Comparison of ENCODE assay signal across 11 cellular contexts in the genomic region with DNA sequence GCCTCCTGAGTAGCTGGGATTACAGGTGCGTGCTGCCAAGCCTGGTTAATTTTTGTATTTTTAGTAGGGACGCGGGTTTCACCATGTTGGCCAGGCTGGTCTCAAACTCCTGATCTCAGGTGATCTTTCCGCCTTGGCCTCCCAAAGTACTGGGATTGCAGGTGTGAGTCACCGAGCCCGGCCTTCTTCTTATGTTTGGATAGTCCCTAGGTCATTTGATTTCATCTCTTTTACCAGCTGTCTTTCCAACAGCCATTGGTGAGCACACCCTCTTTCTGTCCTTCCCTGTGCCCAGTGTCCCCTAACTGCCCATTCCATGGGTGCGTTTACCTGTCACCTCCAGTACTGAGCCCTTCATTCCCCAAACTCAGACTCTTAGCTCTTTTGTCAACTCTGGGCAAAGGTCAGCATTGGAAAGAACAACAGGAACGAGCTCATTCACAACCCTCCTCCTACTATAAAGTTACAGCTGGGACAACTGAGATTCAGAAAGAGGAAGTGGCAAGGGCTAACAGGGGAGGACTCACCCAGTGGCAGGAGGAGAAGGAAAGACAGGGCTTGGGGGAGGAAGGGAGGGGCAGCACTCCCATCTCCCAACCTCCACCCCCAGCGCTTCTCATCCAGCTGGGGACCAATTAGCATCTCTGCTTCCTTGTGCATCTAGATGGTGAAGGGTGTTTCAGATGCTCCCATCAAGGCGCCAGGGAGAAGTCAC. TPM values are rescaled to one million over a fixed set of nuclear protein-coding genes. Genes with fewer than 3 reads are reported as not detected.
DNase-seq lines count a peak whose midpoint lies in the region; ATAC-seq, FAIRE-seq and TF ChIP-seq lines count a peak whose summit lies in the region.
"Had no signal": no experiment of that assay in that cellular context is flagged by ENCODE, and none has a peak within 500 bp of the region (broad histone marks: within the 10 kb centered on the region; RNA-seq: fewer than 3 reads in every experiment).

No MANE protein-coding gene starts in this region.

- peak; percentile 23 for FAIRE-seq in GM19239 (lab: Jason Lieb, UNC)
- FAIRE-seq: GM12892 had no signal

- no peak for TF ChIP-seq EP300 in gastroesophageal sphincter (IDR thresholded peaks at IDR 0.05)

- DNase-seq in GM19239 (ENCODE audit: insufficient read length, low spot score) (no peak), NOMO-1 (lab: John Stamatoyannopoulos, UW; ENCODE audit: unreplicated experiment in 2 of 2) (peak; percentile 96 to 99), sciatic nerve (ENCODE audit: low spot score) (no peak), OCI-M2 (lab: John Stamatoyannopoulos, UW; ENCODE audit: unreplicated experiment) (no peak), NCI-H1105 treated with DMSO at 0.1 percent for 48 hours (lab: John Stamatoyannopoulos, UW) (no peak)
- DNase-seq in stimulated activated CD4-positive, alpha-beta T cell treated with anti-CD3 and anti-CD28 coated beads, Interleukin-2, amount 100 ng/mL, for 48 hours, result no peak
- DNase-seq: activated naive CD8-positive, alpha-beta T cell treated with anti-CD3 and anti-CD28 coated beads, Interleukin-2, amount 50 U/mL, for 24 hours; NCI-H1417 treated with DMSO at 0.1 percent for 48 hours; stimulated activated naive CD4-positive, alpha-beta T cell had no signal

- ATAC-seq in gastroesophageal sphincter (peak; percentile 56), sciatic nerve (peak; percentile 63)
- ATAC-seq: activated naive CD8-positive, alpha-beta T cell treated with anti-CD3 and anti-CD28 coated beads, Interleukin-2, amount 50 U/mL, for 24 hours had no signal

- no peaks in the 10 kb centered on the region for H3K27me3 ChIP-seq in gastroesophageal sphincter

- TF ChIP-seq CTCF in gastroesophageal sphincter (IDR thresholded peaks at IDR 0.05), result no peak

- no peaks in the 10 kb centered on the region for H3K4me1 ChIP-seq in gastroesophageal sphincter

- no peak for TF ChIP-seq POLR2A in gastroesophageal sphincter (IDR thresholded peaks at IDR 0.05)

- 76 to 86% methylated on average over 5 to 7 of the region's 10 CpGs for WGBS in gastroesophageal sphincter (ENCODE audit: low coverage in 1 of 2), 2 donors

- no peak overlapping the region for H3K4me3 ChIP-seq in gastroesophageal sphincter

- H3K36me3 ChIP-seq in gastroesophageal sphincter, result no peaks in the 10 kb centered on the region

- no peak overlapping the region for H3K27ac ChIP-seq in gastroesophageal sphincter

- intact Hi-C loops in sciatic nerve (cut with DNase I), result no loop called here

- no peaks in the 10 kb centered on the region for H3K9me3 ChIP-seq in gastroesophageal sphincter

RNA-seq across cellular contexts. Expression of a gene that starts 5.6 kb away (rescaled TPM):
- total RNA-seq in gastroesophageal sphincter (1 to 10 TPM in 2 of 4 donors, under 1 TPM in 1, not detected in 1; 0.47 to 1.4 (median 1.1) TPM), sciatic nerve (0.58 TPM)

RNA-seq across cellular contexts. Expression of a gene that starts 20.8 kb away (rescaled TPM):
- 1 to 10 TPM in 1 of 4 donors, under 1 TPM in 3; 0.20 to 4.7 (median 0.31) TPM for total RNA-seq in gastroesophageal sphincter
- 1.7 TPM for total RNA-seq in sciatic nerve

RNA-seq across cellular contexts. Expression of a gene that starts 45.1 kb away (rescaled TPM):
- total RNA-seq in gastroesophageal sphincter (10 to 100 TPM; 49.8 to 86.2 (median 70.3) TPM), sciatic nerve (94.7 TPM)

RNA-seq across cellular contexts. Expression of a gene that starts 57.6 kb away (rescaled TPM):
- total RNA-seq in gastroesophageal sphincter, result 10 to 100 TPM; 15.4 to 28.6 (median 24.8) TPM
- 41.2 TPM for total RNA-seq in sciatic nerve

Comparison
In these comparisons a context has a peak if more than half of its experiments do, and no peak if none do; other contexts are left out.
1. DNase-seq: peak in NOMO-1 (2 of 2); none in GM19239 (single experiment), sciatic nerve (single experiment), OCI-M2 (single experiment), stimulated activated CD4-positive, alpha-beta T cell treated with anti-CD3 and anti-CD28 coated beads, Interleukin-2, amount 100 ng/mL, for 48 hours (0 of 2) and NCI-H1105 treated with DMSO at 0.1 percent for 48 hours (single experiment).